ENCODE assay signal across 11 cellular contexts in the genomic region with DNA sequence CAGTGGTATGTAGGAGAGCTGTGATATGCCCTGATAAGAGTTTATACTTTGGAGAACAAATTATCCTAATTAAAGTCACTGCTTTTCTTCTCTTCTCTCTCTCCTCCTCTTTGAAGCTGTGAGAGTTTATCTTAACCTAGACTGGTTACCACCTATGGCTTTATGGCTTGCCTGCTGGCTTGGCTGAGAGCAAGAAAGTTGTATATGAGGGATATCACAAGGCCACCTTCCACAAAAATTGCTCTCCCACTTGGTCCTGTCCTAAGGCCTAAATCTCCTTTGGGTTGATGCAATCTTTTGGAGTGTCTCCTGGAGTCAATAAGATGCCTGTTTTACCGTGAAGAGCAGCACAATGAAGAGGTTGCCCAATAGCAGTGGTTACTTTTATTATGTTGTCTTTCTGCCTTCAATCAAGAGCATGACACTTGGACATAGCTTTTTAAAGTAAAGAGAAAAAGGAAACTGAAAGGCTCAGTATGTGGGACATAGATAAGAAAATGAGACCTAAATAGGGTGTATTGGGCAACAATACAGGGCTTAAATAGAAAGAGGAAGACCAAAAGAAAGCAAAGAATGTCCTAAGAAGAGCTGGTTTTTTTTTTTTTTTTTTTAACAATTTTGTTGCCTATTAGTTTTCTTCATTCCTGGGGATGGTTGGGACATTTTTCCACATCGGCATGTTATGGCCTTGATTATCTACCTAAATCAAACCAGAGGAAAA. TPM values are rescaled to one million over a fixed set of nuclear protein-coding genes. Genes with fewer than 3 reads are reported as not detected.
DNase-seq lines count a peak whose midpoint lies in the region; ATAC-seq and TF ChIP-seq lines count a peak whose summit lies in the region.
"Had no signal": no experiment of that assay in that cellular context is flagged by ENCODE, and none has a peak within 500 bp of the region (broad histone marks: within the 10 kb centered on the region; RNA-seq: fewer than 3 reads in every experiment).

No MANE protein-coding gene starts in this region.

- H3K27ac Mint-ChIP-seq in nephron progenitor cell (peak overlapping the region; percentile 43), chondrocyte (ENCODE audit: unreplicated experiment) (no peak overlapping the region)
- no peak overlapping the region for H3K27ac Mint-ChIP-seq in activated T-helper 17 cell treated with anti-CD3 and anti-CD28 coated beads, Interleukin-2, amount 50 U/mL, for 72 hours
- no peak overlapping the region for H3K27ac Mint-ChIP-seq in activated naive CD4-positive, alpha-beta T cell treated with anti-CD3 and anti-CD28 coated beads for 36 hours
- H3K27ac Mint-ChIP-seq: activated naive CD8-positive, alpha-beta T cell treated with anti-CD3 and anti-CD28 coated beads, Interleukin-2, amount 10 ng/mL, durations not matched to agents 7 days and 5 days; memory B cell had no signal

- H3K4me1 Mint-ChIP-seq in nephron progenitor cell (peaks cover 23% of the 10 kb centered on the region), chondrocyte (ENCODE audit: low read depth) (peaks cover 54% of the 10 kb centered on the region)
- H3K4me1 Mint-ChIP-seq in activated T-helper 17 cell treated with anti-CD3 and anti-CD28 coated beads, Interleukin-2, amount 50 U/mL, for 72 hours, result no peaks in the 10 kb centered on the region
- no peaks in the 10 kb centered on the region for H3K4me1 Mint-ChIP-seq in activated naive CD4-positive, alpha-beta T cell treated with anti-CD3 and anti-CD28 coated beads for 36 hours (ENCODE audit: low read depth)
- H3K4me1 Mint-ChIP-seq: activated naive CD8-positive, alpha-beta T cell treated with anti-CD3 and anti-CD28 coated beads, Interleukin-2, amount 10 ng/mL, durations not matched to agents 7 days and 5 days; memory B cell had no signal

- TF ChIP-seq CTCF in VCaP (conservative IDR thresholded peaks at IDR 0.05), result no peak
- TF ChIP-seq CTCF in nephron progenitor cell (IDR thresholded peaks at IDR 0.05), result no peak
- TF ChIP-seq CTCF in chondrocyte (IDR thresholded peaks at IDR 0.05), result no peak

- intact Hi-C loops in activated naive CD4-positive, alpha-beta T cell treated with anti-CD3 and anti-CD28 coated beads for 36 hours (cut with micrococcal nuclease), result no loop called here

- no peaks in the 10 kb centered on the region for H3K36me3 Mint-ChIP-seq in nephron progenitor cell (ENCODE audit: low read depth)
- H3K36me3 Mint-ChIP-seq in activated T-helper 17 cell treated with anti-CD3 and anti-CD28 coated beads, Interleukin-2, amount 50 U/mL, for 72 hours (ENCODE audit: low read depth), result no peaks in the 10 kb centered on the region
- H3K36me3 Mint-ChIP-seq in chondrocyte (ENCODE audit: low read depth), result peaks cover 2% of the 10 kb centered on the region
- no peaks in the 10 kb centered on the region for H3K36me3 Mint-ChIP-seq in activated naive CD4-positive, alpha-beta T cell treated with anti-CD3 and anti-CD28 coated beads for 36 hours (ENCODE audit: low read depth)
- H3K36me3 Mint-ChIP-seq: activated naive CD8-positive, alpha-beta T cell treated with anti-CD3 and anti-CD28 coated beads, Interleukin-2, amount 10 ng/mL, durations not matched to agents 7 days and 5 days; memory B cell had no signal

- H3K4me3 Mint-ChIP-seq in nephron progenitor cell (no peak overlapping the region), chondrocyte (ENCODE audit: unreplicated experiment) (no peak overlapping the region)
- H3K4me3 Mint-ChIP-seq in activated T-helper 17 cell treated with anti-CD3 and anti-CD28 coated beads, Interleukin-2, amount 50 U/mL, for 72 hours, result no peak overlapping the region
- no peak overlapping the region for H3K4me3 Mint-ChIP-seq in activated naive CD4-positive, alpha-beta T cell treated with anti-CD3 and anti-CD28 coated beads for 36 hours
- H3K4me3 Mint-ChIP-seq: activated naive CD8-positive, alpha-beta T cell treated with anti-CD3 and anti-CD28 coated beads, Interleukin-2, amount 10 ng/mL, durations not matched to agents 7 days and 5 days; memory B cell had no signal

- ATAC-seq in GM18517 (IDR thresholded peaks at IDR 0.05; ENCODE audit: unreplicated experiment) (peak; percentile 91), HG02981 (IDR thresholded peaks at IDR 0.05; ENCODE audit: unreplicated experiment) (peak; percentile 77)
- ATAC-seq in activated T-helper 17 cell treated with anti-CD3 and anti-CD28 coated beads, Interleukin-2, amount 50 U/mL, for 72 hours (replicated peaks), result no peak

- H3K9me3 Mint-ChIP-seq in nephron progenitor cell (no peaks in the 10 kb centered on the region), chondrocyte (ENCODE audit: low read depth) (no peaks in the 10 kb centered on the region)
- H3K9me3 Mint-ChIP-seq in activated T-helper 17 cell treated with anti-CD3 and anti-CD28 coated beads, Interleukin-2, amount 50 U/mL, for 72 hours, result no peaks in the 10 kb centered on the region
- H3K9me3 Mint-ChIP-seq in activated naive CD4-positive, alpha-beta T cell treated with anti-CD3 and anti-CD28 coated beads for 36 hours, result no peaks in the 10 kb centered on the region
- H3K9me3 Mint-ChIP-seq: activated naive CD8-positive, alpha-beta T cell treated with anti-CD3 and anti-CD28 coated beads, Interleukin-2, amount 10 ng/mL, durations not matched to agents 7 days and 5 days had no signal

- DNase-seq in nephron progenitor cell (no peak), chondrocyte (ENCODE audit: low spot score) (no peak), HuH-7 (ENCODE audit: low spot score) (no peak)
- no peak for DNase-seq in activated naive CD4-positive, alpha-beta T cell treated with anti-CD3 and anti-CD28 coated beads for 36 hours
- DNase-seq: activated naive CD8-positive, alpha-beta T cell treated with anti-CD3 and anti-CD28 coated beads, Interleukin-2, amount 10 ng/mL, durations not matched to agents 7 days and 5 days; NCI-H524 had no signal

- peak overlapping the region; percentile 100 for H3K27ac ChIP-seq in VCaP

- no peaks in the 10 kb centered on the region for H3K27me3 Mint-ChIP-seq in nephron progenitor cell (ENCODE audit: low read depth, poor library complexity)
- H3K27me3 Mint-ChIP-seq in activated T-helper 17 cell treated with anti-CD3 and anti-CD28 coated beads, Interleukin-2, amount 50 U/mL, for 72 hours, result peaks cover 15% of the 10 kb centered on the region
- no peaks in the 10 kb centered on the region for H3K27me3 Mint-ChIP-seq in chondrocyte (ENCODE audit: low read depth)
- peaks cover 20% of the 10 kb centered on the region for H3K27me3 Mint-ChIP-seq in activated naive CD4-positive, alpha-beta T cell treated with anti-CD3 and anti-CD28 coated beads for 36 hours (ENCODE audit: low read depth)
- H3K27me3 Mint-ChIP-seq: memory B cell had no signal

- CTCF ChIA-PET in activated naive CD4-positive, alpha-beta T cell treated with anti-CD3 and anti-CD28 coated beads for 36 hours (lab: Charles Lee), result interaction anchor here (0.6 kb wide), 1 partner anchor 87 kb away, joined by 3 read pairs; no protein-coding TSS in a partner anchor

RNA-seq across cellular contexts. Expression of gene GUCY1A1, which starts 9.2 kb away (rescaled TPM):
- total RNA-seq in activated T-helper 17 cell treated with anti-CD3 and anti-CD28 coated beads, Interleukin-2, amount 50 U/mL, for 72 hours, result not detected
- total RNA-seq in chondrocyte, result 29.4 to 33.9 TPM (median 30.9 TPM) in 3 replicates
- total RNA-seq in activated naive CD4-positive, alpha-beta T cell treated with anti-CD3 and anti-CD28 coated beads for 36 hours, result under 1 TPM in 1 of 2 experiments, not detected in 1; 0.07 TPM
- total RNA-seq: activated naive CD8-positive, alpha-beta T cell treated with anti-CD3 and anti-CD28 coated beads, Interleukin-2, amount 10 ng/mL, durations not matched to agents 7 days and 5 days had no signal

Comparison
In these comparisons a context has a peak if more than half of its experiments do, and no peak if none do; other contexts are left out.
1. RNA of gene GUCY1A1, which starts 9.2 kb away (total RNA-seq): 29.4 to 33.9 TPM in chondrocyte; not detected in activated T-helper 17 cell treated with anti-CD3 and anti-CD28 coated beads, Interleukin-2, amount 50 U/mL, for 72 hours and 0.07 TPM in activated naive CD4-positive, alpha-beta T cell treated with anti-CD3 and anti-CD28 coated beads for 36 hours; every median in the first group is over 10 times any median in the second.